ENCODE assay signal across 7 cellular contexts in the genomic region with DNA sequence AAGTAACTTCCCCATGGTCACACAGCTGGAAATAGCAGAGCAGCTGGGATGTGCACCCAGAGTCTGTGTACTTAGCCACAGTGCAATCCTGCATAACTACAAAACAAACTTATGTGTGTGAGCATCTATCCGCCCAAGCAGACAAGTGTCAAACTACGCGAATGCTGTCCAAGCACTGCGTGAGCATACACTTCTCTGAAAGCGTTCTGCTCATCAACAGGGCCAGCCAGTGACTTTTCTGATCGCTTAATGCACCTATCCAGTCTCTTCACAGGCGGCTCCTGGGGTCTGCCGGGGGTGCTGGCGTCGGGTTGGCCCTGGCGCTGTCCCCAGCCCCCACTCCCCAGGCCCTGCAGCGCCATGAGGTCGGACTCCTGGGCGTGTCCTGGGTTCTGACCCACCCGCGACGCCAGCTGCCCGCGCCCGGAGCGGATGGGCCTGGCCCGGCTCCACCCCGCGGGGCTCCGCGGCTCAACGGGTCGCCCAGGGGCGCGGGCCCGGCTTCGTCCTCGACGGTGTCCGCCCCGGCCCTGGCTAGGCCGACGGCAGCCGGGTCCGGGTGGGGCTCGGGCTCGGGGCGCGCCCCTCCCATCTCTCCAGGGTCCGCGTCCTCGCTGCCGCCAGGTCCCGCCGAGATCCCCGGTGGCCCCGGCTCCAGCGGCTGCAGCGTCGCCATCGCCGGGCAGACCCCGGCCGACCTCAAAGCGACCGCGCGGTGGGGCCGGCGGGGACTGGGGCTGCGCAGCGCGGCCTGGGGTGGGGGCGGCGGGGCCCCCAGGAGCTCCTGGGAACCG. TPM values are rescaled to one million over a fixed set of nuclear protein-coding genes. Genes with fewer than 3 reads are reported as not detected.
DNase-seq lines count a peak whose midpoint lies in the region; ATAC-seq, FAIRE-seq and TF ChIP-seq lines count a peak whose summit lies in the region.

No MANE protein-coding gene starts in this region.

- DNase-seq in GM12892 (ENCODE audit: insufficient read length) (peak; percentile 40), OCI-M1 (lab: John Stamatoyannopoulos, UW) (peak; percentile 21), dermis blood vessel endothelial cell (peak; percentile 16), memory B cell (ENCODE audit: low spot score in 2 of 2) (peak in 1 of 2 donors; percentile 21), transverse colon (peak; percentile 35), HuH-7.5 (ENCODE audit: low spot score) (no peak)

- peaks cover 0 to 11% (median 0%) of the 10 kb centered on the region in 4 donors for H3K36me3 ChIP-seq in transverse colon

- no peak for TF ChIP-seq CTCF in transverse colon (IDR thresholded peaks at IDR 0.05)

- FAIRE-seq in GM12892 (lab: Jason Lieb, UNC), result no peak

- peaks cover 8% of the 10 kb centered on the region for H3K9me3 Mint-ChIP-seq in memory B cell

- H3K4me1 Mint-ChIP-seq in memory B cell, result peaks cover 15% of the 10 kb centered on the region

- no peaks in the 10 kb centered on the region for H3K27me3 ChIP-seq in transverse colon

- H3K27ac Mint-ChIP-seq in memory B cell, result peak overlapping the region; percentile 97

- 14% methylated on average over 42 of the region's 71 CpGs; no CpG with 5 or more reads in 1 of the 2 donors for WGBS in transverse colon (ENCODE audit: low coverage in 1 of 2), 2 donors

- in situ Hi-C loops in transverse colon (cut with MboI; ENCODE audit: low pct_ligation_motif_present in 1 of 4, low pct_unique_long_range_greater_than_20kb in 1 of 4, low sequenced_read_pairs in 3 of 4), result no loop called here

- H3K27ac ChIP-seq in transverse colon, result peak overlapping the region; percentile 89 to 98 (median 94)

- H3K4me1 ChIP-seq in transverse colon, result peaks cover 9 to 17% (median 13%) of the 10 kb centered on the region in 4 donors

- no peaks in the 10 kb centered on the region for H3K27me3 Mint-ChIP-seq in memory B cell

- ATAC-seq in memory B cell (ENCODE audit: low read depth) (no peak), HG03378 (IDR thresholded peaks at IDR 0.05; ENCODE audit: unreplicated experiment) (no peak)

- peak overlapping the region; percentile 61 to 94 (median 72) for H3K4me3 ChIP-seq in transverse colon

- H3K4me3 Mint-ChIP-seq in memory B cell, result peak overlapping the region; percentile 98

- intact Hi-C loops in transverse colon (cut with DNase I; ENCODE audit: low total_unique reads), result no loop called here

- H3K9me3 ChIP-seq in transverse colon, result peaks cover 12 to 21% of the 10 kb centered on the region in 2 donors

- no peak for TF ChIP-seq POLR2A in GM12892 (IDR thresholded peaks at IDR 0.05; ENCODE audit: low read depth, low read length)
- TF ChIP-seq POLR2A in transverse colon (IDR thresholded peaks at IDR 0.05), result no peak

- H3K36me3 Mint-ChIP-seq in memory B cell, result peaks cover 18% of the 10 kb centered on the region

- no peak for TF ChIP-seq EP300 in transverse colon (IDR thresholded peaks at IDR 0.05; ENCODE audit: low read depth)

RNA-seq across cellular contexts. Expression of a gene that starts 1.3 kb away (rescaled TPM):
- 18.1 TPM for polyA plus RNA-seq in GM12892 (2012; ENCODE audit: missing spikeins)
- total RNA-seq in dermis blood vessel endothelial cell, result 12.7 and 14.8 TPM in 2 replicates
- total RNA-seq in transverse colon, result 10 to 100 TPM; 13.8 to 40.4 (median 30.4) TPM

RNA-seq across cellular contexts. Expression of a gene that starts 31.0 kb away (rescaled TPM):
- polyA plus RNA-seq in GM12892 (2012; ENCODE audit: missing spikeins), result not detected
- 1.4 and 2.0 TPM in 2 replicates for total RNA-seq in dermis blood vessel endothelial cell
- total RNA-seq in transverse colon, result under 1 TPM in 1 of 4 donors, not detected in 3; 0.16 TPM
